Comparison of ENCODE assay signal across 20 cellular contexts in the genomic region with DNA sequence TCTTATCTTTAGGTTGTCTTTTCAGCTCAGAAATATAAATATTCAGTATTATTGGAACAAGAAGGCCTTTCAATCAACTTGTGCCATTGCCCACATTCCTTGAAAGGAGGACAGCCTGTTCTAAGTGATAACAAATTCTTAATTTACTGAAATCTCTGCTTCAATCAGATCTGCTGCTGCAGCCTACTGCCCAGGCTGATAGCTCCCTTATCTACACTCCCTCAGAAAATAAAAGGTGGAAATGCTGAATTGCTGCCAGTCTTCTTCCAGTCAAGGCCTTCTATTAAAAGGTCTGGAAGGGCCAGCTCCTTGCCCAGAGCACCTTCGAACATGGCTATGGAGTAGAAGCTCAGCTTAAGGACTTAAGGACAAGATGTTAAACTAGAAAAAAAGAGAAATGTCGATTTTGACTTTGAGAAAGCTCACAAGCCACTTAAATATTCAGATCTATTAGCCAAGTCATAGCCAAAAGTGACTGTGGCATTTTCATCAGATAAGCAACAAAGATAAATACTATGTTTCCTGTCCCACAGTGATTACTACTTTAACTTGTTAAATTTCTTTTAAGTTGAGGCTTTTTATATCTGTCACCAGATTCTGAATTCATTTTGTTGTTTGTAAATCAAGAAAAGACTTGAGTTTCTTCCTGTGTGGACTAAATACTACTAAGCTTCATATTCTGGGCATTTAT.
DNase-seq lines count a peak whose midpoint lies in the region; ATAC-seq and TF ChIP-seq lines count a peak whose summit lies in the region.
"Had no signal": no experiment of that assay in that cellular context is flagged by ENCODE, and none has a peak within 500 bp of the region (broad histone marks: within the 10 kb centered on the region; RNA-seq: fewer than 3 reads in every experiment).

No MANE protein-coding gene starts in this region.

- H4K20me1 ChIP-seq in OCI-LY1 (ENCODE audit: insufficient read depth, low read length) (no peaks in the 10 kb centered on the region), neural progenitor cell (ENCODE audit: low read depth) (no peaks in the 10 kb centered on the region), GM23338 (replicated peaks; ENCODE audit: insufficient read depth) (no peaks in the 10 kb centered on the region)

- DNase-seq in EH (ENCODE audit: low read depth) (peak; percentile 59), neural progenitor cell (ENCODE audit: low spot score) (no peak), GM23338 (ENCODE audit: low spot score) (no peak)
- no peak for DNase-seq in activated T-helper 2 cell treated with anti-CD3 and anti-CD28 coated beads, Interferon-gamma antibody, Interleukin-2, Interleukin-4, amounts not matched to agents 10 μg/mL and 5 μg/mL and 100 μg/mL, durations not matched to agents 14 hours and 24 hours and 36 hours (ENCODE audit: low spot score)
- DNase-seq: activated B cell treated with CpG ODN at 0.5 μM for 24 hours; activated effector memory CD4-positive, alpha-beta T cell treated with anti-CD3 and anti-CD28 coated beads, Interleukin-2, amount 50 U/mL, for 16 hours; DMS153; foreskin melanocyte; NCI-H1105 treated with DMSO at 0.1 percent for 48 hours; NCI-H748 treated with DMSO at 0.1 percent for 48 hours; nucleus accumbens; stimulated activated CD4-positive, alpha-beta T cell treated with anti-CD3 and anti-CD28 coated beads, Interleukin-4, amount 100 ng/mL, for 1 hour had no signal

- H3K4me2 ChIP-seq in OCI-LY1 (ENCODE audit: low read length): no peak overlapping the region
- no peak overlapping the region for H3K4me2 ChIP-seq in neural progenitor cell
- H3K4me2 ChIP-seq in GM23338: no peak overlapping the region
- H3K4me2 ChIP-seq: KMS-11 had no signal

- TF ChIP-seq CTCF in OCI-LY1 (IDR thresholded peaks at IDR 0.05; ENCODE audit: low read length) (no peak), neural progenitor cell (IDR thresholded peaks at IDR 0.05) (no peak), GM23338 (conservative IDR thresholded peaks at IDR 0.05; ENCODE audit: low read depth in 2 of 2) (no peak)

- H3K9me3 Mint-ChIP-seq in activated T-helper 2 cell treated with anti-CD3 and anti-CD28 coated beads, Interferon-gamma antibody, Interleukin-2, Interleukin-4, amounts not matched to agents 10 μg/mL and 5 μg/mL and 100 μg/mL, durations not matched to agents 14 hours and 24 hours and 36 hours: peaks cover 26% of the 10 kb centered on the region
- H3K9me3 Mint-ChIP-seq in neural progenitor cell (no peaks in the 10 kb centered on the region), GM23338 (peaks cover 5% of the 10 kb centered on the region; the same call in 2 of the 3 replicates)

- H3K9me2 ChIP-seq in OCI-LY1 (ENCODE audit: low read depth, low read length): no peaks in the 10 kb centered on the region
- no peaks in the 10 kb centered on the region for H3K9me2 ChIP-seq in GM23338 (ENCODE audit: insufficient read depth)

- no peak overlapping the region for H3K4me3 Mint-ChIP-seq in activated T-helper 2 cell treated with anti-CD3 and anti-CD28 coated beads, Interferon-gamma antibody, Interleukin-2, Interleukin-4, amounts not matched to agents 10 μg/mL and 5 μg/mL and 100 μg/mL, durations not matched to agents 14 hours and 24 hours and 36 hours (ENCODE audit: low read depth)
- H3K4me3 Mint-ChIP-seq in neural progenitor cell: no peak overlapping the region
- no peak overlapping the region for H3K4me3 Mint-ChIP-seq in GM23338
- H3K4me3 Mint-ChIP-seq: activated B cell treated with CpG ODN at 0.5 μM for 24 hours, B cell had no signal

- H3K9ac ChIP-seq in OCI-LY1 (ENCODE audit: low read length) (no peak overlapping the region), neural progenitor cell (no peak overlapping the region)
- H3K9ac ChIP-seq: KMS-11 had no signal

- H3F3A ChIP-seq in OCI-LY1 (ENCODE audit: insufficient read depth, low read length) (no peaks in the 10 kb centered on the region), neural progenitor cell (ENCODE audit: low read depth) (no peaks in the 10 kb centered on the region), GM23338 (replicated peaks; ENCODE audit: low read depth) (no peaks in the 10 kb centered on the region)

- ATAC-seq in HG02798 (IDR thresholded peaks at IDR 0.05; ENCODE audit: poor library complexity, unreplicated experiment): no peak
- no peak for ATAC-seq in HG02981 (IDR thresholded peaks at IDR 0.05; ENCODE audit: unreplicated experiment)
- no peak for ATAC-seq in GM23338
- ATAC-seq: Panc1 had no signal

- H3K36me3 ChIP-seq in OCI-LY1 (ENCODE audit: insufficient read depth, low read length): no peaks in the 10 kb centered on the region
- no peaks in the 10 kb centered on the region for H3K36me3 ChIP-seq in neural progenitor cell
- no peaks in the 10 kb centered on the region for H3K36me3 ChIP-seq in GM23338 (ENCODE audit: insufficient read depth)
- H3K36me3 ChIP-seq: suprapubic skin had no signal

- no peaks in the 10 kb centered on the region for H3K27me3 Mint-ChIP-seq in activated T-helper 2 cell treated with anti-CD3 and anti-CD28 coated beads, Interferon-gamma antibody, Interleukin-2, Interleukin-4, amounts not matched to agents 10 μg/mL and 5 μg/mL and 100 μg/mL, durations not matched to agents 14 hours and 24 hours and 36 hours (ENCODE audit: low read depth)
- H3K27me3 Mint-ChIP-seq in neural progenitor cell (ENCODE audit: insufficient read depth, low read depth) (no peaks in the 10 kb centered on the region), GM23338 (ENCODE audit: insufficient read depth, low read depth, poor library complexity) (no peaks in the 10 kb centered on the region)
- H3K27me3 Mint-ChIP-seq: activated B cell treated with CpG ODN at 0.5 μM for 24 hours, B cell had no signal

- no peak overlapping the region for H3K4me3 ChIP-seq in OCI-LY1 (ENCODE audit: low read depth, low read length, poor library complexity, severe bottlenecking)
- H3K4me3 ChIP-seq in neural progenitor cell: no peak overlapping the region
- no peak overlapping the region for H3K4me3 ChIP-seq in GM23338
- H3K4me3 ChIP-seq: skin epidermis, suprapubic skin had no signal

- H2AFZ ChIP-seq in OCI-LY1 (ENCODE audit: low read length): peak overlapping the region; percentile 65
- H2AFZ ChIP-seq in neural progenitor cell (replicated peaks): peak overlapping the region; percentile 4
- no peak overlapping the region for H2AFZ ChIP-seq in GM23338

- H3K4me1 Mint-ChIP-seq in activated T-helper 2 cell treated with anti-CD3 and anti-CD28 coated beads, Interferon-gamma antibody, Interleukin-2, Interleukin-4, amounts not matched to agents 10 μg/mL and 5 μg/mL and 100 μg/mL, durations not matched to agents 14 hours and 24 hours and 36 hours (ENCODE audit: low read depth): peaks cover 22% of the 10 kb centered on the region
- H3K4me1 Mint-ChIP-seq in neural progenitor cell (no peaks in the 10 kb centered on the region), GM23338 (no peaks in the 10 kb centered on the region)

- H3K9me3 ChIP-seq in OCI-LY1 (ENCODE audit: low read length) (no peaks in the 10 kb centered on the region), neural progenitor cell (ENCODE audit: low read depth) (no peaks in the 10 kb centered on the region)
- H3K9me3 ChIP-seq: suprapubic skin had no signal

- H3K27ac ChIP-seq in OCI-LY1 (ENCODE audit: low read depth, low read length, poor library complexity, severe bottlenecking) (no peak overlapping the region), neural progenitor cell (no peak overlapping the region), GM23338 (ENCODE audit: low read depth) (no peak overlapping the region)
- H3K27ac ChIP-seq: KMS-11, skin epidermis, suprapubic skin had no signal

- H3K36me3 Mint-ChIP-seq in activated T-helper 2 cell treated with anti-CD3 and anti-CD28 coated beads, Interferon-gamma antibody, Interleukin-2, Interleukin-4, amounts not matched to agents 10 μg/mL and 5 μg/mL and 100 μg/mL, durations not matched to agents 14 hours and 24 hours and 36 hours (ENCODE audit: low read depth): peaks cover 13% of the 10 kb centered on the region
- H3K36me3 Mint-ChIP-seq in neural progenitor cell (no peaks in the 10 kb centered on the region), GM23338 (ENCODE audit: low read depth) (no peaks in the 10 kb centered on the region)

- no peaks in the 10 kb centered on the region for H3K27me3 ChIP-seq in OCI-LY1 (ENCODE audit: insufficient read depth, low read length)
- no peaks in the 10 kb centered on the region for H3K27me3 ChIP-seq in neural progenitor cell
- no peaks in the 10 kb centered on the region for H3K27me3 ChIP-seq in GM23338 (ENCODE audit: insufficient read depth)
- H3K27me3 ChIP-seq: suprapubic skin had no signal

- H3K4me1 ChIP-seq in OCI-LY1 (ENCODE audit: insufficient read depth, low read length, severe bottlenecking) (no peaks in the 10 kb centered on the region), neural progenitor cell (no peaks in the 10 kb centered on the region), GM23338 (ENCODE audit: insufficient read depth) (no peaks in the 10 kb centered on the region)

- H3K27ac Mint-ChIP-seq in activated T-helper 2 cell treated with anti-CD3 and anti-CD28 coated beads, Interferon-gamma antibody, Interleukin-2, Interleukin-4, amounts not matched to agents 10 μg/mL and 5 μg/mL and 100 μg/mL, durations not matched to agents 14 hours and 24 hours and 36 hours: peak overlapping the region; percentile 19
- H3K27ac Mint-ChIP-seq in neural progenitor cell (no peak overlapping the region), GM23338 (no peak overlapping the region)
- H3K27ac Mint-ChIP-seq: activated B cell treated with CpG ODN at 0.5 μM for 24 hours, B cell had no signal

- intact Hi-C loops in activated T-helper 2 cell treated with anti-CD3 and anti-CD28 coated beads, Interferon-gamma antibody, Interleukin-2, Interleukin-4, amounts not matched to agents 10 μg/mL and 5 μg/mL and 100 μg/mL, durations not matched to agents 14 hours and 24 hours and 36 hours (cut with micrococcal nuclease): loop anchor here (1.0 kb wide), 1 partner anchor 11 kb away; no protein-coding TSS in a partner anchor

- H3K79me2 ChIP-seq in OCI-LY1 (ENCODE audit: insufficient read depth, low read length) (no peaks in the 10 kb centered on the region), neural progenitor cell (ENCODE audit: low read depth) (no peaks in the 10 kb centered on the region), GM23338 (replicated peaks; ENCODE audit: insufficient read depth) (no peaks in the 10 kb centered on the region)

TF ChIP-seq in GM23338, 12 proteins besides CTCF, POLR2A, EP300 and RAD21 (continues in another document):
- TF ChIP-seq ETS1 (IDR thresholded peaks at IDR 0.05) (no peak), JUNB (IDR thresholded peaks at IDR 0.05; ENCODE audit: unreplicated experiment) (no peak)
